ENCODE assay signal across 27 cellular contexts in genomic region chr9:27054125-27054524, GRCh38. TPM values are rescaled to one million over a fixed set of nuclear protein-coding genes. Genes with fewer than 3 reads are reported as not detected.
"Had no signal": no experiment of that assay in that cellular context is flagged by ENCODE, and none has a peak within 500 bp of the region (broad histone marks: within the 10 kb centered on the region; RNA-seq: fewer than 3 reads in every experiment).

No MANE protein-coding gene starts in this region.

- H3K9me3 ChIP-seq: heart right ventricle, neutrophil, ovary, prostate gland had no signal

- H3K4me3 Mint-ChIP-seq: activated B cell treated with CpG ODN at 0.5 μM for 24 hours; activated CD4-positive, alpha-beta T cell treated with anti-CD3 and anti-CD28 coated beads for 36 hours; activated naive CD4-positive, alpha-beta T cell treated with anti-CD3 and anti-CD28 coated beads for 36 hours; activated T-cell treated with anti-CD3 and anti-CD28 coated beads, Interleukin-2, amount 50 U/mL, for 4 hours; endodermal cell; nephron; stimulated activated memory B cell treated with anti-CD40 and anti-IgM and Interleukin-4, amounts not matched to agents 10 μg/mL and 1 μg/mL and 100 μg/mL, for 72 hours; T-helper 1 cell treated with Interleukin-12 subunit alpha and Interleukin-12 subunit beta and Interleukin-4 antibody, amounts not matched to agents 30 μg/mL and 1 μg/mL, for 36 hours; type B pancreatic cell had no signal

- H3K27me3 Mint-ChIP-seq: activated B cell treated with CpG ODN at 0.5 μM for 24 hours; activated CD4-positive, alpha-beta T cell treated with anti-CD3 and anti-CD28 coated beads for 36 hours; stimulated activated memory B cell treated with anti-CD40 and anti-IgM and Interleukin-4, amounts not matched to agents 10 μg/mL and 1 μg/mL and 100 μg/mL, for 72 hours; type B pancreatic cell had no signal

- ATAC-seq: activated CD4-positive, alpha-beta T cell treated with anti-CD3 and anti-CD28 coated beads for 36 hours; activated T-cell treated with anti-CD3 and anti-CD28 coated beads, Interleukin-2, amount 50 U/mL, for 4 hours; stimulated activated memory B cell treated with anti-CD40 and anti-IgM and Interleukin-4, amounts not matched to agents 10 μg/mL and 1 μg/mL and 100 μg/mL, for 72 hours had no signal

- H3K9me3 Mint-ChIP-seq: activated B cell treated with CpG ODN at 0.5 μM for 24 hours; activated naive CD4-positive, alpha-beta T cell treated with anti-CD3 and anti-CD28 coated beads for 36 hours; activated T-cell treated with anti-CD3 and anti-CD28 coated beads, Interleukin-2, amount 50 U/mL, for 4 hours; endodermal cell; nephron; stimulated activated memory B cell treated with anti-CD40 and anti-IgM and Interleukin-4, amounts not matched to agents 10 μg/mL and 1 μg/mL and 100 μg/mL, for 72 hours; T-helper 1 cell treated with Interleukin-12 subunit alpha and Interleukin-12 subunit beta and Interleukin-4 antibody, amounts not matched to agents 30 μg/mL and 1 μg/mL, for 36 hours; type B pancreatic cell had no signal

- H3K27ac Mint-ChIP-seq: activated B cell treated with CpG ODN at 0.5 μM for 24 hours; activated CD4-positive, alpha-beta T cell treated with anti-CD3 and anti-CD28 coated beads for 36 hours; activated naive CD4-positive, alpha-beta T cell treated with anti-CD3 and anti-CD28 coated beads for 36 hours; endodermal cell; nephron; stimulated activated memory B cell treated with anti-CD40 and anti-IgM and Interleukin-4, amounts not matched to agents 10 μg/mL and 1 μg/mL and 100 μg/mL, for 72 hours; T-helper 1 cell treated with Interleukin-12 subunit alpha and Interleukin-12 subunit beta and Interleukin-4 antibody, amounts not matched to agents 30 μg/mL and 1 μg/mL, for 36 hours had no signal

- H3K4me3 ChIP-seq: heart right ventricle, lung, ovary, prostate gland had no signal

- H3K36me3 ChIP-seq: neutrophil, ovary had no signal

- DNase-seq: activated B cell treated with CpG ODN at 0.5 μM for 24 hours; activated CD4-positive, alpha-beta T cell treated with anti-CD3 and anti-CD28 coated beads for 36 hours; activated CD4-positive, alpha-beta T cell treated with anti-CD3 and anti-CD28 coated beads, Interleukin-2, amount 50 U/mL, for 4 hours; activated CD8-positive, alpha-beta memory T cell treated with anti-CD3 and anti-CD28 coated beads for 24 hours; activated CD8-positive, alpha-beta memory T cell treated with anti-CD3 and anti-CD28 coated beads, Interleukin-2, amount 50 U/mL, for 48 hours; activated effector memory CD4-positive, alpha-beta T cell treated with Interleukin-2 at 50 U/mL for 16 hours; activated naive CD4-positive, alpha-beta T cell treated with anti-CD3 and anti-CD28 coated beads for 36 hours; activated T-cell treated with anti-CD3 and anti-CD28 coated beads, Interleukin-2, amount 50 U/mL, for 4 hours; amygdala; cerebellar nuclear complex; cortex of kidney; endodermal cell; foreskin fibroblast; heart right ventricle; ovary; right cardiac atrium; stimulated activated CD4-positive, alpha-beta T cell treated with anti-CD3 and anti-CD28 coated beads, Interleukin-2, amount 100 ng/mL, for 24 hours; T1000 had no signal

- H3K4me1 Mint-ChIP-seq: activated B cell treated with CpG ODN at 0.5 μM for 24 hours; activated CD4-positive, alpha-beta T cell treated with anti-CD3 and anti-CD28 coated beads for 36 hours; endodermal cell; nephron; stimulated activated memory B cell treated with anti-CD40 and anti-IgM and Interleukin-4, amounts not matched to agents 10 μg/mL and 1 μg/mL and 100 μg/mL, for 72 hours had no signal

- H3K4me1 ChIP-seq: prostate gland had no signal

RNA-seq across cellular contexts. Expression of gene LRRC19, which starts 48.7 kb away (rescaled TPM):
- total RNA-seq: activated B cell treated with CpG ODN at 0.5 μM for 24 hours; activated CD4-positive, alpha-beta T cell treated with anti-CD3 and anti-CD28 coated beads for 36 hours; activated naive CD4-positive, alpha-beta T cell treated with anti-CD3 and anti-CD28 coated beads for 36 hours; activated T-cell treated with anti-CD3 and anti-CD28 coated beads, Interleukin-2, amount 50 U/mL, for 4 hours; endodermal cell; epithelial cell of proximal tubule; fibroblast of lung; heart right ventricle; prostate gland; right cardiac atrium had no signal

RNA-seq across cellular contexts. Expression of gene TEK, which starts 54.9 kb away (rescaled TPM):
- total RNA-seq: activated B cell treated with CpG ODN at 0.5 μM for 24 hours; activated CD4-positive, alpha-beta T cell treated with anti-CD3 and anti-CD28 coated beads for 36 hours; activated naive CD4-positive, alpha-beta T cell treated with anti-CD3 and anti-CD28 coated beads for 36 hours; epithelial cell of proximal tubule had no signal
